Comparison of ENCODE assay signal across 27 cellular contexts in genomic region chr1:112852934-112853333, GRCh38.
"Had no signal": no experiment of that assay in that cellular context is flagged by ENCODE, and none has a peak within 500 bp of the region (broad histone marks: within the 10 kb centered on the region; RNA-seq: fewer than 3 reads in every experiment).

No MANE protein-coding gene starts in this region.

- H3K27ac ChIP-seq: ascending aorta, breast epithelium, cardiac muscle cell, colonic mucosa, foreskin keratinocyte, gastroesophageal sphincter, heart right ventricle had no signal

- DNase-seq: activated CD4-positive, alpha-beta memory T cell treated with anti-CD3 and anti-CD28 coated beads for 36 hours; activated CD4-positive, alpha-beta T cell treated with anti-CD3 and anti-CD28 coated beads for 36 hours; activated CD4-positive, alpha-beta T cell treated with anti-CD3 and anti-CD28 coated beads, Interleukin-2, amount 10 ng/mL, durations not matched to agents 24 days and 14 days; activated CD4-positive, CD25-positive, alpha-beta regulatory T cell; activated CD4-positive, CD25-positive, alpha-beta regulatory T cell treated with anti-CD3 and anti-CD28 coated beads, Interleukin-2, amount 50 U/mL, for 72 hours; activated CD8-positive, alpha-beta memory T cell treated with anti-CD3 and anti-CD28 coated beads, Interleukin-2, amount 10 ng/mL, durations not matched to agents 7 days and 5 days; activated CD8-positive, alpha-beta memory T cell treated with anti-CD3 and anti-CD28 coated beads, Interleukin-2, amount 50 U/mL, for 4 hours; activated CD8-positive, alpha-beta T cell treated with anti-CD3 and anti-CD28 coated beads, Interleukin-2, amount 10 ng/mL, durations not matched to agents 7 days and 5 days; activated gamma-delta T cell; activated naive CD4-positive, alpha-beta T cell; activated naive CD4-positive, alpha-beta T cell treated with anti-CD3 and anti-CD28 coated beads, Interleukin-2, amount 10 ng/mL, durations not matched to agents 7 days and 5 days; activated naive CD8-positive, alpha-beta T cell treated with anti-CD3 and anti-CD28 coated beads, Interleukin-2, amount 10 ng/mL, durations not matched to agents 7 days and 5 days; activated T-cell treated with anti-CD3 and anti-CD28 coated beads, Interleukin-2, amount 50 U/mL, for 1 hour; activated T-cell treated with anti-CD3 and anti-CD28 coated beads, Interleukin-2, amount 50 U/mL, for 72 hours; central memory CD4-positive, alpha-beta T cell; cerebellar nuclear complex; colonic mucosa; effector CD8-positive, alpha-beta T cell; foreskin keratinocyte; heart right ventricle; T-helper 2 cell had no signal

- ATAC-seq: activated CD4-positive, alpha-beta T cell treated with anti-CD3 and anti-CD28 coated beads for 36 hours; activated CD8-positive, alpha-beta memory T cell treated with anti-CD3 and anti-CD28 coated beads, Interleukin-2, amount 10 ng/mL, durations not matched to agents 7 days and 5 days; activated CD8-positive, alpha-beta T cell treated with anti-CD3 and anti-CD28 coated beads, Interleukin-2, amount 10 ng/mL, durations not matched to agents 7 days and 5 days; activated naive CD4-positive, alpha-beta T cell treated with anti-CD3 and anti-CD28 coated beads, Interleukin-2, amount 50 U/mL, for 72 hours; activated T-cell treated with anti-CD3 and anti-CD28 coated beads, Interleukin-2, amount 50 U/mL, for 72 hours; esophagus mucosa; foreskin keratinocyte; gastroesophageal sphincter; heart right ventricle had no signal

- H3K27me3 ChIP-seq: ascending aorta, cardiac muscle cell, foreskin keratinocyte had no signal

- H3K36me3 ChIP-seq: ascending aorta, breast epithelium, cardiac muscle cell, colonic mucosa, gastroesophageal sphincter, heart right ventricle had no signal

- H3K4me1 ChIP-seq: ascending aorta, colonic mucosa had no signal

- H3K4me3 ChIP-seq: ascending aorta, breast epithelium, cardiac muscle cell, colonic mucosa, gastroesophageal sphincter, heart right ventricle had no signal

- H3K9me3 ChIP-seq: ascending aorta, breast epithelium, colonic mucosa, gastroesophageal sphincter, heart right ventricle had no signal
